In genomic region chr5:96297290-96297689, GRCh38 we compare ENCODE assay signal across 13 cellular contexts.
A peak's percentile ranks its signal among the peaks of the same experiment; 100 is the strongest.
DNase-seq lines count a peak whose midpoint lies in the region; ATAC-seq and TF ChIP-seq lines count a peak whose summit lies in the region.
"Had no signal": no experiment of that assay in that cellular context is flagged by ENCODE, and none has a peak within 500 bp of the region (broad histone marks: within the 10 kb centered on the region; RNA-seq: fewer than 3 reads in every experiment).

No MANE protein-coding gene starts in this region.

- H4K20me1 ChIP-seq in SK-N-SH (ENCODE audit: insufficient read depth): no peaks in the 10 kb centered on the region

- H3K4me3 ChIP-seq in SK-N-SH (ENCODE audit: low read depth in 2 of 2, low read length in 1 of 2) (no peak overlapping the region), heart right ventricle (no peak overlapping the region), HAP-1 (no peak overlapping the region)
- H3K4me3 ChIP-seq: neural progenitor cell had no signal

- H3K4me1 ChIP-seq in SK-N-SH (ENCODE audit: control insufficient read depth in 1 of 2, insufficient read depth in 2 of 2, low read depth in 1 of 2, low read length in 1 of 2) (peaks cover 0 to 15% of the 10 kb centered on the region in 2 experiments; a peak in 2 of 4 replicates), heart right ventricle (peaks cover 0 to 46% (median 25%) of the 10 kb centered on the region in 9 donors), HAP-1 (peaks cover 3% of the 10 kb centered on the region; the same call in 1 of the 2 replicates)
- H3K4me1 ChIP-seq: neural progenitor cell had no signal

- intact Hi-C loops in heart right ventricle (cut with DNase I): no loop called here
- intact Hi-C loops in activated CD4-positive, alpha-beta T cell treated with anti-CD3 and anti-CD28 coated beads for 36 hours (cut with DNase I, micrococcal nuclease): no loop called here

- H3K9me2 ChIP-seq in SK-N-SH: no peaks in the 10 kb centered on the region

- H3K9me3 ChIP-seq in SK-N-SH (no peaks in the 10 kb centered on the region), heart right ventricle (peaks cover 0 to 20% (median 0%) of the 10 kb centered on the region in 11 donors), HAP-1 (no peaks in the 10 kb centered on the region)

- WGBS in SK-N-SH (ENCODE audit: low lambda C conversion rate): 4% methylated on average over 1 of the region's 1 CpG
- WGBS in heart right ventricle, 2 donors: 37 to 46% methylated on average over 1 of the region's 1 CpG

- H2AFZ ChIP-seq in SK-N-SH (ENCODE audit: low read depth): 0 out of 2 replicates have a peak overlapping the region, but pooled peaks have one; percentile 24

- no peaks in the 10 kb centered on the region for H3K79me2 ChIP-seq in SK-N-SH (ENCODE audit: insufficient read depth)

- H3K27me3 ChIP-seq in SK-N-SH (ENCODE audit: insufficient read depth) (no peaks in the 10 kb centered on the region), heart right ventricle (no peaks in the 10 kb centered on the region), HAP-1 (ENCODE audit: low read depth) (no peaks in the 10 kb centered on the region)
- H3K27me3 ChIP-seq: neural progenitor cell had no signal

- H3K27me3 Mint-ChIP-seq in activated CD4-positive, alpha-beta T cell treated with anti-CD3 and anti-CD28 coated beads for 36 hours: peaks cover 3% of the 10 kb centered on the region
- peaks cover 0 to 4% of the 10 kb centered on the region in 2 donors for H3K27me3 Mint-ChIP-seq in stimulated activated naive B cell treated with anti-CD40 and anti-IgM and Interleukin-4, amounts not matched to agents 10 μg/mL and 1 μg/mL and 100 μg/mL, for 72 hours

- in situ Hi-C loops in HAP-1 (cut with MboI; ENCODE audit: low sequenced_read_pairs): no loop called here

- no peaks in the 10 kb centered on the region for H3K36me3 Mint-ChIP-seq in activated CD4-positive, alpha-beta T cell treated with anti-CD3 and anti-CD28 coated beads for 36 hours (ENCODE audit: low read depth)
- no peaks in the 10 kb centered on the region for H3K36me3 Mint-ChIP-seq in stimulated activated naive B cell treated with anti-CD40 and anti-IgM and Interleukin-4, amounts not matched to agents 10 μg/mL and 1 μg/mL and 100 μg/mL, for 72 hours

- peak; percentile 90 for DNase-seq in EL
- DNase-seq in SK-N-SH: peak; percentile 30
- DNase-seq in heart right ventricle: peak in 1 of 2 donors; percentile 34
- peak; percentile 22 for DNase-seq in pons (ENCODE audit: low spot score)
- no peak for DNase-seq in activated CD4-positive, alpha-beta T cell treated with anti-CD3 and anti-CD28 coated beads for 36 hours
- DNase-seq in HAP-1 (ENCODE audit: low spot score in 2 of 2): no peak
- DNase-seq in stimulated activated naive B cell treated with anti-CD40 and anti-IgM and Interleukin-4, amounts not matched to agents 10 μg/mL and 1 μg/mL and 100 μg/mL, for 72 hours: no peak
- DNase-seq: activated CD4-positive, alpha-beta T cell treated with anti-CD3 and anti-CD28 coated beads for 1 hour; activated naive CD8-positive, alpha-beta T cell treated with anti-CD3 and anti-CD28 coated beads, Interleukin-2, amount 50 U/mL, for 24 hours; foreskin melanocyte; PC-3 had no signal

- peak overlapping the region; percentile 28 to 50; a peak in 3 of 4 replicates for H3K27ac ChIP-seq in SK-N-SH (ENCODE audit: low read depth in 2 of 2, low read length in 1 of 2)
- peak overlapping the region in 6 of 10 donors; percentile 7 to 78 (median 61) for H3K27ac ChIP-seq in heart right ventricle
- H3K27ac ChIP-seq: neural progenitor cell had no signal

- TF ChIP-seq CTCF in SK-N-SH (IDR thresholded peaks at IDR 0.05): no peak
- no peak for TF ChIP-seq CTCF in heart right ventricle (IDR thresholded peaks at IDR 0.05)

- POLR2A ChIA-PET in SK-N-SH (lab: Yijun Ruan, JAX): no interaction called here
- POLR2A ChIA-PET in activated CD4-positive, alpha-beta T cell treated with anti-CD3 and anti-CD28 coated beads for 36 hours (lab: Charles Lee): interaction anchor here (0.6 kb wide), 1 partner anchor 9 kb away, joined by 3 read pairs; no protein-coding TSS in a partner anchor

- H3F3A ChIP-seq in SK-N-SH (replicated peaks; ENCODE audit: insufficient read depth): peaks cover 11% of the 10 kb centered on the region

- ATAC-seq in heart right ventricle: peak in 6 of 8 donors; percentile 63 to 84 (median 72)
- no peak for ATAC-seq in activated CD4-positive, alpha-beta T cell treated with anti-CD3 and anti-CD28 coated beads for 36 hours
- ATAC-seq in HG02588 (IDR thresholded peaks at IDR 0.05; ENCODE audit: unreplicated experiment): no peak
- no peak for ATAC-seq in stimulated activated naive B cell treated with anti-CD40 and anti-IgM and Interleukin-4, amounts not matched to agents 10 μg/mL and 1 μg/mL and 100 μg/mL, for 72 hours (replicated peaks)
- ATAC-seq: activated naive CD8-positive, alpha-beta T cell treated with anti-CD3 and anti-CD28 coated beads, Interleukin-2, amount 50 U/mL, for 24 hours; PC-3 had no signal

- H3K27ac Mint-ChIP-seq in activated CD4-positive, alpha-beta T cell treated with anti-CD3 and anti-CD28 coated beads for 36 hours: no peak overlapping the region
- no peak overlapping the region for H3K27ac Mint-ChIP-seq in stimulated activated naive B cell treated with anti-CD40 and anti-IgM and Interleukin-4, amounts not matched to agents 10 μg/mL and 1 μg/mL and 100 μg/mL, for 72 hours
- H3K27ac Mint-ChIP-seq: activated naive CD8-positive, alpha-beta T cell treated with anti-CD3 and anti-CD28 coated beads, Interleukin-2, amount 50 U/mL, for 24 hours; neural progenitor cell had no signal

- no peaks in the 10 kb centered on the region for H3K4me1 Mint-ChIP-seq in activated CD4-positive, alpha-beta T cell treated with anti-CD3 and anti-CD28 coated beads for 36 hours
- no peaks in the 10 kb centered on the region for H3K4me1 Mint-ChIP-seq in stimulated activated naive B cell treated with anti-CD40 and anti-IgM and Interleukin-4, amounts not matched to agents 10 μg/mL and 1 μg/mL and 100 μg/mL, for 72 hours
- H3K4me1 Mint-ChIP-seq: activated naive CD8-positive, alpha-beta T cell treated with anti-CD3 and anti-CD28 coated beads, Interleukin-2, amount 50 U/mL, for 24 hours had no signal

- TF ChIP-seq RAD21 in SK-N-SH (IDR thresholded peaks at IDR 0.05; ENCODE audit: low read length): no peak

- H3K4me2 ChIP-seq in SK-N-SH: no peak overlapping the region; the same call in 1 of the 2 replicates
- H3K4me2 ChIP-seq: neural progenitor cell had no signal

- H3K9me3 Mint-ChIP-seq in activated CD4-positive, alpha-beta T cell treated with anti-CD3 and anti-CD28 coated beads for 36 hours (ENCODE audit: low read depth): peaks cover under 1% of the 10 kb centered on the region
- peaks cover under 1 to 7% of the 10 kb centered on the region in 2 donors for H3K9me3 Mint-ChIP-seq in stimulated activated naive B cell treated with anti-CD40 and anti-IgM and Interleukin-4, amounts not matched to agents 10 μg/mL and 1 μg/mL and 100 μg/mL, for 72 hours
- H3K9me3 Mint-ChIP-seq: activated naive CD8-positive, alpha-beta T cell treated with anti-CD3 and anti-CD28 coated beads, Interleukin-2, amount 50 U/mL, for 24 hours had no signal

- peak in 1 of 2 experiments; percentile 47; a peak in 1 of 4 replicates for TF ChIP-seq EP300 in SK-N-SH (IDR thresholded peaks at IDR 0.05; ENCODE audit: borderline replicate concordance in 1 of 2, low read depth in 1 of 2, low read length in 1 of 2)

- CTCF ChIA-PET in SK-N-SH (lab: Yijun Ruan, JAX): interaction anchor here (0.6 to 0.9 kb wide), 3 partner anchors 11 to 1974 kb away, joined by 3 read pairs; no protein-coding TSS in a partner anchor
- CTCF ChIA-PET in activated CD4-positive, alpha-beta T cell treated with anti-CD3 and anti-CD28 coated beads for 36 hours (lab: Charles Lee): no interaction called here

- H3K4me3 Mint-ChIP-seq in activated CD4-positive, alpha-beta T cell treated with anti-CD3 and anti-CD28 coated beads for 36 hours: no peak overlapping the region
- H3K4me3 Mint-ChIP-seq in stimulated activated naive B cell treated with anti-CD40 and anti-IgM and Interleukin-4, amounts not matched to agents 10 μg/mL and 1 μg/mL and 100 μg/mL, for 72 hours: no peak overlapping the region
- H3K4me3 Mint-ChIP-seq: activated naive CD8-positive, alpha-beta T cell treated with anti-CD3 and anti-CD28 coated beads, Interleukin-2, amount 50 U/mL, for 24 hours; neural progenitor cell had no signal

- H3K36me3 ChIP-seq in SK-N-SH (replicated peaks in 1 of 2; ENCODE audit: control insufficient read depth in 1 of 2, insufficient read depth in 2 of 2, low read length in 1 of 2) (peaks cover 0 to 5% of the 10 kb centered on the region in 2 experiments), heart right ventricle (no peaks in the 10 kb centered on the region), HAP-1 (replicated peaks) (no peaks in the 10 kb centered on the region)
- H3K36me3 ChIP-seq: neural progenitor cell had no signal

- H3K9ac ChIP-seq in SK-N-SH: peak overlapping the region; percentile 28; the same call in 1 of the 2 replicates
- H3K9ac ChIP-seq: neural progenitor cell had no signal

TF ChIP-seq in SK-N-SH, 30 proteins besides CTCF, POLR2A, EP300 and RAD21 (continues in another document):
- TF ChIP-seq NRF1 (IDR thresholded peaks at IDR 0.05; ENCODE audit: low read depth, low read length) (no peak), GATA2 (CRISPR knock-in tag; IDR thresholded peaks at IDR 0.05) (no peak), FOSL2 (IDR thresholded peaks at IDR 0.05; ENCODE audit: borderline replicate concordance, low read depth) (peak; percentile 4; the same call in 1 of the 2 replicates), POLR2AphosphoS5 (IDR thresholded peaks at IDR 0.05; ENCODE audit: low read depth, low read length) (no peak; the same call in 1 of the 2 replicates), FOXM1 (IDR thresholded peaks at IDR 0.05; ENCODE audit: low read depth) (no peak), RCOR1 (IDR thresholded peaks at IDR 0.05; ENCODE audit: low read length) (no peak), TEAD4 (IDR thresholded peaks at IDR 0.05; ENCODE audit: borderline replicate concordance, insufficient read depth) (no peak), MXI1 (IDR thresholded peaks at IDR 0.05; ENCODE audit: low read depth, low read length) (no peak)
- TF ChIP-seq, protein P1, sequence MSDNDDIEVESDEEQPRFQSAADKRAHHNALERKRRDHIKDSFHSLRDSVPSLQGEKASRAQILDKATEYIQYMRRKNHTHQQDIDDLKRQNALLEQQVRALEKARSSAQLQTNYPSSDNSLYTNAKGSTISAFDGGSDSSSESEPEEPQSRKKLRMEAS (IDR thresholded peaks at IDR 0.05; ENCODE audit: low read depth): 0 out of 2 replicates have a peak, but pooled peaks have one; percentile 22
- TF ChIP-seq, protein P2, sequence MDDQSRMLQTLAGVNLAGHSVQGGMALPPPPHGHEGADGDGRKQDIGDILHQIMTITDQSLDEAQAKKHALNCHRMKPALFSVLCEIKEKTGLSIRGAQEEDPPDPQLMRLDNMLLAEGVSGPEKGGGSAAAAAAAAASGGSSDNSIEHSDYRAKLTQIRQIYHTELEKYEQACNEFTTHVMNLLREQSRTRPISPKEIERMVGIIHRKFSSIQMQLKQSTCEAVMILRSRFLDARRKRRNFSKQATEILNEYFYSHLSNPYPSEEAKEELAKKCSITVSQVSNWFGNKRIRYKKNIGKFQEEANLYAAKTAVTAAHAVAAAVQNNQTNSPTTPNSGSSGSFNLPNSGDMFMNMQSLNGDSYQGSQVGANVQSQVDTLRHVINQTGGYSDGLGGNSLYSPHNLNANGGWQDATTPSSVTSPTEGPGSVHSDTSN (IDR thresholded peaks at IDR 0.05): peak; percentile 73

Comparison
In these comparisons a context has a peak if more than half of its experiments do, and no peak if none do; other contexts are left out.
1. DNase-seq: peak in EL (single experiment), SK-N-SH (single experiment) and pons (single experiment); none in activated CD4-positive, alpha-beta T cell treated with anti-CD3 and anti-CD28 coated beads for 36 hours (single experiment), HAP-1 (0 of 2) and stimulated activated naive B cell treated with anti-CD40 and anti-IgM and Interleukin-4, amounts not matched to agents 10 μg/mL and 1 μg/mL and 100 μg/mL, for 72 hours (single experiment).
2. ATAC-seq: peak in heart right ventricle (6 of 8); none in activated CD4-positive, alpha-beta T cell treated with anti-CD3 and anti-CD28 coated beads for 36 hours (single experiment), HG02588 (single experiment) and stimulated activated naive B cell treated with anti-CD40 and anti-IgM and Interleukin-4, amounts not matched to agents 10 μg/mL and 1 μg/mL and 100 μg/mL, for 72 hours (0 of 2).